3 cellular contexts compared by ENCODE assay signal in the genomic region with DNA sequence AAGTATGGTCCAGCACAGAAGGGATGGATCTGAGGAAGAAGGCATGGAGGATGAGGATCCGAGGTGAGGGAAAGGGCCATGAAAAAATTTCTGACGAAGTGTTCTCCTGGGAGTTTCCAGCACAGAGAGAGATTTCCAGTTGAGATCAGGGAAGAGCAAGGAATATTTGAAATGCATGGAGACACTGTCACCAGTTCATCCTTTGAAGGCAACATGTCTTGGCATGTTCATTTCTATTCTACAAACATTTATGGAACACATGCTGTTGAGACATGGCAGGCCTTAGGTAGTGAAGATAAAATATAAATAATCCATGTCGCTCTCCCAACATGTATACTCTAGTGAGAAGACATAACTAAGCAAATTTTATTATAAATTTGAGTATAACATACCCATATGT.
TF ChIP-seq lines count a peak whose summit lies in the region.

No MANE protein-coding gene starts in this region.

TF ChIP-seq in A549, 52 proteins besides CTCF, POLR2A, EP300 and RAD21:
- TF ChIP-seq, protein P1, sequence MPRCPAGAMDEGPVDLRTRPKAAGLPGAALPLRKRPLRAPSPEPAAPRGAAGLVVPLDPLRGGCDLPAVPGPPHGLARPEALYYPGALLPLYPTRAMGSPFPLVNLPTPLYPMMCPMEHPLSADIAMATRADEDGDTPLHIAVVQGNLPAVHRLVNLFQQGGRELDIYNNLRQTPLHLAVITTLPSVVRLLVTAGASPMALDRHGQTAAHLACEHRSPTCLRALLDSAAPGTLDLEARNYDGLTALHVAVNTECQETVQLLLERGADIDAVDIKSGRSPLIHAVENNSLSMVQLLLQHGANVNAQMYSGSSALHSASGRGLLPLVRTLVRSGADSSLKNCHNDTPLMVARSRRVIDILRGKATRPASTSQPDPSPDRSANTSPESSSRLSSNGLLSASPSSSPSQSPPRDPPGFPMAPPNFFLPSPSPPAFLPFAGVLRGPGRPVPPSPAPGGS (IDR thresholded peaks at IDR 0.05) = no peak
- TF ChIP-seq RARB (CRISPR knock-in tag; IDR thresholded peaks at IDR 0.05) (no peak), BHLHE40 (IDR thresholded peaks at IDR 0.05; ENCODE audit: low read depth, low read length) (no peak), JUNB (IDR thresholded peaks at IDR 0.05) (no peak), KDM5A (IDR thresholded peaks at IDR 0.05) (no peak), PBX3 (IDR thresholded peaks at IDR 0.05) (no peak), CHD4 (IDR thresholded peaks at IDR 0.05; ENCODE audit: borderline replicate concordance) (no peak), ZC3H11A (IDR thresholded peaks at IDR 0.05) (no peak), CBX2 (IDR thresholded peaks at IDR 0.05; ENCODE audit: borderline replicate concordance, low read depth) (no peak), HEYL (CRISPR knock-in tag; IDR thresholded peaks at IDR 0.05) (no peak), FOSB (CRISPR knock-in tag; IDR thresholded peaks at IDR 0.05) (no peak), ZFP36 (IDR thresholded peaks at IDR 0.05; ENCODE audit: borderline replicate concordance, partially characterized antibody) (no peak), E2F6 (IDR thresholded peaks at IDR 0.05; ENCODE audit: borderline replicate concordance, low read depth) (no peak), HOXA7 (CRISPR knock-in tag; IDR thresholded peaks at IDR 0.05) (no peak), MAFK (IDR thresholded peaks at IDR 0.05; ENCODE audit: partially characterized antibody) (no peak), FOSL2 (IDR thresholded peaks at IDR 0.05) (no peak), FOSL2 (CRISPR knock-in tag; IDR thresholded peaks at IDR 0.05) (no peak)
- TF ChIP-seq, protein P2, sequence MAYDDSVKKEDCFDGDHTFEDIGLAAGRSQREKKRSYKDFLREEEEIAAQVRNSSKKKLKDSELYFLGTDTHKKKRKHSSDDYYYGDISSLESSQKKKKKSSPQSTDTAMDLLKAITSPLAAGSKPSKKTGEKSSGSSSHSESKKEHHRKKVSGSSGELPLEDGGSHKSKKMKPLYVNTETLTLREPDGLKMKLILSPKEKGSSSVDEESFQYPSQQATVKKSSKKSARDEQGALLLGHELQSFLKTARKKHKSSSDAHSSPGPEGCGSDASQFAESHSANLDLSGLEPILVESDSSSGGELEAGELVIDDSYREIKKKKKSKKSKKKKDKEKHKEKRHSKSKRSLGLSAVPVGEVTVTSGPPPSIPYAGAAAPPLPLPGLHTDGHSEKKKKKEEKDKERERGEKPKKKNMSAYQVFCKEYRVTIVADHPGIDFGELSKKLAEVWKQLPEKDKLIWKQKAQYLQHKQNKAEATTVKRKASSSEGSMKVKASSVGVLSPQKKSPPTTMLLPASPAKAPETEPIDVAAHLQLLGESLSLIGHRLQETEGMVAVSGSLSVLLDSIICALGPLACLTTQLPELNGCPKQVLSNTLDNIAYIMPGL (CRISPR knock-in tag; IDR thresholded peaks at IDR 0.05; ENCODE audit: borderline replicate concordance) = no peak

TF ChIP-seq in IMR-90, 13 proteins besides CTCF, POLR2A, EP300 and RAD21:
- TF ChIP-seq CHD1 (IDR thresholded peaks at IDR 0.05; ENCODE audit: low read depth, low read length) = no peak
- no peak for TF ChIP-seq MAZ (IDR thresholded peaks at IDR 0.05; ENCODE audit: borderline replicate concordance, low read depth, low read length)
- TF ChIP-seq RCOR1 (IDR thresholded peaks at IDR 0.05; ENCODE audit: insufficient replicate concordance, low read length) = no peak
- TF ChIP-seq RFX5 (IDR thresholded peaks at IDR 0.05; ENCODE audit: low read depth, low read length) = no peak
- TF ChIP-seq USF2 (IDR thresholded peaks at IDR 0.05; ENCODE audit: low read depth, low read length) = no peak
- no peak for TF ChIP-seq ELK1 (IDR thresholded peaks at IDR 0.05; ENCODE audit: borderline replicate concordance, low read depth, low read length)
- TF ChIP-seq BHLHE40 (IDR thresholded peaks at IDR 0.05; ENCODE audit: low read depth, low read length) = no peak
- TF ChIP-seq MXI1 (IDR thresholded peaks at IDR 0.05; ENCODE audit: borderline replicate concordance, low read depth, low read length) = no peak
- no peak for TF ChIP-seq NFE2L2 (IDR thresholded peaks at IDR 0.05; ENCODE audit: low read depth, low read length)

TF ChIP-seq in H1, 55 proteins besides CTCF, POLR2A, EP300 and RAD21:
- TF ChIP-seq KDM4A (IDR thresholded peaks at IDR 0.05; ENCODE audit: low read depth, low read length, severe bottlenecking) = no peak
- no peak for TF ChIP-seq ATF3 (IDR thresholded peaks at IDR 0.05; ENCODE audit: insufficient read depth, low read depth, low read length)
- no peak for TF ChIP-seq POLR2AphosphoS5 (IDR thresholded peaks at IDR 0.05; ENCODE audit: low read depth, low read length)
- TF ChIP-seq SRF (IDR thresholded peaks at IDR 0.05; ENCODE audit: low read depth, low read length) = no peak
